ENCODE assay signal across 8 cellular contexts in the genomic region with DNA sequence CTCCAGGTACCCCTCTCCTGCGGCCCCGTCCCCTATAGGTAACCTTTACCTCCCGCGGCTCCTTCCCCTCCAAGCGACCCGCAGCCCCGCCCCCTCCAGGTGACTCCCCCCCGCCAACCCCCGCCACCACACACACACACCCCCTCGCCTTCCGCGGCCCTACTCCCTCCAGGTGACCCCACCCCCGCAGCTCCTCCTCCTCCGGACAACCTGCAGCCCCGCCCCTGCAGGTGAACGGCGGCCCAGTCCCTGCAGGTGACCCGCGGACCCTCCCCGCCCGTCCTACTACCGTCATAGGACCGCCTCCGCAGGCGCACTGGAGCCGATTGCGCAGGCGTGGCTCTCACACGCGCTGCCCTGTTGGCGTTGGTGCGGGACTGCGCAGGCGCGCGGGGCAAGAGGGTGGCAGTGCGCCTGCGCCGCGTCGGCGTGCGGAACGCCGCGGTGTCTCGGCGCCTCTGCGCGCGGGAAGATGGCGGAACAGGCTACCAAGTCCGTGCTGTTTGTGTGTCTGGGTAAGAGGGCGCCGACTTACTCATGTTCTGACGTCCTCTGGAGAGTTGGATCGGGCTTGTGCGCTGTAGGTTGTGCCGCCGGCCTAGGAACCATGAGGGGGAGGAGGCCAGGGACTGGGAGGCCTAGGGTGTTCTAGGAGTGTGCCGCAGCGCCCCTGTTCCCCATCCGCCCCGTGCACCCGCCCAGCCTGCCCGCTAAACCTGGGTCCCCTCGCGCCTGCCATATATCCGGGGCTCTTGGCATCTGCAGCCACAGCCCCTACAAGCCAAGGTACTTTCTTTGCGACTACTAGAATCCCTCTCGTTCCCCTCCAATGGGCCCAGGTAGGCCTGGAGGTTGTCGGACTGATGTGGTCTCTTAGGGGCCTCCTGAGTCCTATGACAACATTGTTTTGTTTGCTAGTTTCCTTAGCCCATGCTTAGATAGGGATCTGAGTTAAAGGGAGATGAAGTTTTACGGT.
A peak's percentile ranks its signal among the peaks of the same experiment; 100 is the strongest.
DNase-seq lines count a peak whose midpoint lies in the region; ATAC-seq and TF ChIP-seq lines count a peak whose summit lies in the region.

A gene (plus strand): TSS at position 455 of the 976 bp plus-strand sequence. CDS start 18 bp downstream, at position 473.

- no peak for TF ChIP-seq CTCF in 22Rv1 (IDR thresholded peaks at IDR 0.05)

- ATAC-seq in GM18519 (IDR thresholded peaks at IDR 0.05; ENCODE audit: low FRiP score, unreplicated experiment) (peak; percentile 80), HG03045 (IDR thresholded peaks at IDR 0.05; ENCODE audit: unreplicated experiment) (peak; percentile 86)

- DNase-seq in NCI-H2081 treated with DMSO at 0.1 percent for 48 hours (lab: John Stamatoyannopoulos, UW) (peak; percentile 89), T1000 (lab: John Stamatoyannopoulos, UW) (peak; percentile 85), astrocyte of the hippocampus (ENCODE audit: low read depth, low spot score) (peak; percentile 99), hippocampal formation (lab: John Stamatoyannopoulos, UW) (peak; percentile 78 to 89), retina (peak; percentile 93)

- peak within 1 kb of the TSS; percentile 69 for H3K27ac ChIP-seq in 22Rv1

Comparison
In these comparisons a context has a peak if more than half of its experiments do, and no peak if none do; other contexts are left out.
1. Peak in every context shown above with its lines: DNase-seq, ATAC-seq and H3K27ac ChIP-seq.